Comparison of ENCODE assay signal across 19 cellular contexts in genomic region chr12:124384299-124384894, GRCh38.
DNase-seq lines count a peak whose midpoint lies in the region; ATAC-seq and TF ChIP-seq lines count a peak whose summit lies in the region.
"Had no signal": no experiment of that assay in that cellular context is flagged by ENCODE, and none has a peak within 500 bp of the region (broad histone marks: within the 10 kb centered on the region; RNA-seq: fewer than 3 reads in every experiment).

No MANE protein-coding gene starts in this region.

- H3K4me1 ChIP-seq in HEK293 (ENCODE audit: control insufficient read depth, insufficient read depth, low read length) (peaks cover 2% of the 10 kb centered on the region; the same call in 1 of the 2 replicates), mesenchymal stem cell (ENCODE audit: control insufficient read depth, insufficient read depth, low read depth, low read length) (peaks cover 70% of the 10 kb centered on the region)
- H3K4me1 ChIP-seq: HAP-1 had no signal

- H3K18ac ChIP-seq in mesenchymal stem cell (ENCODE audit: low read depth in 1 of 2, low read length in 2 of 2): peak overlapping the region; percentile 49 to 84

- H4K91ac ChIP-seq in mesenchymal stem cell (ENCODE audit: low read length): peak overlapping the region; percentile 66

- no peak overlapping the region for H3K4me3 ChIP-seq in HEK293 (ENCODE audit: low read depth, low read length)
- no peak overlapping the region for H3K4me3 ChIP-seq in mesenchymal stem cell (ENCODE audit: insufficient read depth in 1 of 2, low read depth in 1 of 2, low read length in 2 of 2)
- H3K4me3 ChIP-seq: HAP-1, skin epidermis, thoracic aorta had no signal

- H3K14ac ChIP-seq in mesenchymal stem cell (ENCODE audit: low read length in 2 of 2): peak overlapping the region in 1 of 2 experiments; percentile 93

- H2BK12ac ChIP-seq in mesenchymal stem cell (ENCODE audit: low read length in 2 of 2): peak overlapping the region in 1 of 2 experiments; percentile 82

- WGBS in mesenchymal stem cell: 72% methylated on average over 18 of the region's 20 CpGs

- peak overlapping the region; percentile 45 for H2BK5ac ChIP-seq in mesenchymal stem cell (ENCODE audit: low read depth, low read length, poor library complexity, severe bottlenecking)

- ATAC-seq in stimulated activated naive B cell treated with anti-CD40 and anti-IgM and Interleukin-4, amounts not matched to agents 10 μg/mL and 1 μg/mL and 100 μg/mL, for 72 hours (replicated peaks): no peak
- ATAC-seq in HG03135 (IDR thresholded peaks at IDR 0.05; ENCODE audit: unreplicated experiment) (no peak), GM18909 (IDR thresholded peaks at IDR 0.05; ENCODE audit: poor library complexity, unreplicated experiment) (no peak)
- ATAC-seq: activated naive CD8-positive, alpha-beta T cell treated with anti-CD3 and anti-CD28 coated beads, Interleukin-2, amount 50 U/mL, for 24 hours; activated T-helper 17 cell treated with anti-CD3 and anti-CD28 coated beads, Interleukin-2, amount 50 U/mL, for 72 hours had no signal

- no peaks in the 10 kb centered on the region for H3K27me3 ChIP-seq in mesenchymal stem cell (ENCODE audit: control insufficient read depth in 1 of 2, insufficient read depth in 1 of 2, low read length in 2 of 2)

- H2AFZ ChIP-seq in mesenchymal stem cell (ENCODE audit: low read depth, low read length): no peak overlapping the region

- H4K8ac ChIP-seq in mesenchymal stem cell (ENCODE audit: low read length): peak overlapping the region; percentile 54

- H3K9ac ChIP-seq in mesenchymal stem cell (ENCODE audit: low read length): no peak overlapping the region

- no peaks in the 10 kb centered on the region for H3K79me1 ChIP-seq in mesenchymal stem cell (replicated peaks; ENCODE audit: low read length, poor library complexity, severe bottlenecking)

- H3K27me3 Mint-ChIP-seq in stimulated activated naive B cell treated with anti-CD40 and anti-IgM and Interleukin-4, amounts not matched to agents 10 μg/mL and 1 μg/mL and 100 μg/mL, for 72 hours: no peaks in the 10 kb centered on the region
- H3K27me3 Mint-ChIP-seq: activated naive CD8-positive, alpha-beta T cell treated with anti-CD3 and anti-CD28 coated beads, Interleukin-2, amount 50 U/mL, for 24 hours; activated T-helper 17 cell treated with anti-CD3 and anti-CD28 coated beads, Interleukin-2, amount 50 U/mL, for 72 hours had no signal

- no peak overlapping the region for H3K4me2 ChIP-seq in mesenchymal stem cell (ENCODE audit: low read length, poor library complexity, severe bottlenecking)

- no peak overlapping the region for H2BK15ac ChIP-seq in mesenchymal stem cell (ENCODE audit: low read depth, poor library complexity, severe bottlenecking)

- peak overlapping the region; percentile 56 for H2BK120ac ChIP-seq in mesenchymal stem cell (ENCODE audit: low read depth, low read length)

- no peak overlapping the region for H3K4me3 Mint-ChIP-seq in stimulated activated naive B cell treated with anti-CD40 and anti-IgM and Interleukin-4, amounts not matched to agents 10 μg/mL and 1 μg/mL and 100 μg/mL, for 72 hours
- H3K4me3 Mint-ChIP-seq: activated naive CD8-positive, alpha-beta T cell treated with anti-CD3 and anti-CD28 coated beads, Interleukin-2, amount 50 U/mL, for 24 hours; activated T-helper 17 cell treated with anti-CD3 and anti-CD28 coated beads, Interleukin-2, amount 50 U/mL, for 72 hours; T-helper 1 cell treated with Interleukin-12 subunit alpha and Interleukin-12 subunit beta and Interleukin-4 antibody, amounts not matched to agents 30 μg/mL and 1 μg/mL, for 36 hours had no signal

- DNase-seq in mesenchymal stem cell (no peak), superior temporal gyrus (ENCODE audit: extremely low spot score) (no peak)
- DNase-seq in stimulated activated naive B cell treated with anti-CD40 and anti-IgM and Interleukin-4, amounts not matched to agents 10 μg/mL and 1 μg/mL and 100 μg/mL, for 72 hours: no peak
- DNase-seq: activated CD4-positive, CD25-positive, alpha-beta regulatory T cell; activated naive CD8-positive, alpha-beta T cell treated with anti-CD3 and anti-CD28 coated beads, Interleukin-2, amount 50 U/mL, for 24 hours; caudate nucleus; effector memory CD4-positive, alpha-beta T cell; GDM1; NCI-H187; stimulated activated CD4-positive, alpha-beta T cell treated with anti-CD3 and anti-CD28 coated beads, Interleukin-4, amount 100 ng/mL, for 4 hours had no signal

- H3K9me3 ChIP-seq in HEK293 (ENCODE audit: control insufficient read depth, insufficient read depth, low read depth, low read length): no peaks in the 10 kb centered on the region
- H3K9me3 ChIP-seq in mesenchymal stem cell (ENCODE audit: control insufficient read depth, low read length): no peaks in the 10 kb centered on the region
- H3K9me3 ChIP-seq: HAP-1, thoracic aorta had no signal

- peaks cover 0 to 55% of the 10 kb centered on the region in 2 experiments; a peak in 1 of 3 replicates for H3K36me3 ChIP-seq in HEK293 (ENCODE audit: control insufficient read depth in 2 of 2, insufficient read depth in 1 of 2, low read length in 2 of 2)
- H3K36me3 ChIP-seq in mesenchymal stem cell (ENCODE audit: control insufficient read depth in 1 of 2, insufficient read depth in 2 of 2, low read depth in 1 of 2, low read length in 2 of 2): peaks cover 39 to 78% of the 10 kb centered on the region in 2 experiments

- H2AK5ac ChIP-seq in mesenchymal stem cell (ENCODE audit: low read length, severe bottlenecking): peak overlapping the region; percentile 97

- CTCF ChIA-PET in HEK293 (lab: Yijun Ruan, JAX): no interaction called here

- peak overlapping the region; percentile 60 to 75 for H3K4ac ChIP-seq in mesenchymal stem cell (ENCODE audit: low read depth in 1 of 2, low read length in 2 of 2)

- peak overlapping the region in 1 of 2 experiments; percentile 27 for H3K23ac ChIP-seq in mesenchymal stem cell (ENCODE audit: low read length in 2 of 2)

- peaks cover 40 to 54% of the 10 kb centered on the region in 2 donors for H3K36me3 Mint-ChIP-seq in stimulated activated naive B cell treated with anti-CD40 and anti-IgM and Interleukin-4, amounts not matched to agents 10 μg/mL and 1 μg/mL and 100 μg/mL, for 72 hours

- POLR2A ChIA-PET in HEK293 (lab: Yijun Ruan, JAX): no interaction called here

- TF ChIP-seq CTCF in HEK293 (tag by site-specific recombination; IDR thresholded peaks at IDR 0.05): no peak
- TF ChIP-seq CTCF in VCaP (conservative IDR thresholded peaks at IDR 0.05): no peak

- no peaks in the 10 kb centered on the region for H3K9me3 Mint-ChIP-seq in stimulated activated naive B cell treated with anti-CD40 and anti-IgM and Interleukin-4, amounts not matched to agents 10 μg/mL and 1 μg/mL and 100 μg/mL, for 72 hours
- H3K9me3 Mint-ChIP-seq: activated naive CD8-positive, alpha-beta T cell treated with anti-CD3 and anti-CD28 coated beads, Interleukin-2, amount 50 U/mL, for 24 hours; activated T-helper 17 cell treated with anti-CD3 and anti-CD28 coated beads, Interleukin-2, amount 50 U/mL, for 72 hours; T-helper 1 cell treated with Interleukin-12 subunit alpha and Interleukin-12 subunit beta and Interleukin-4 antibody, amounts not matched to agents 30 μg/mL and 1 μg/mL, for 36 hours had no signal

- H3K27ac ChIP-seq in HEK293 (ENCODE audit: extremely low read depth, low read depth, low read length): no peak overlapping the region
- peak overlapping the region; percentile 95; the same call in 1 of the 2 replicates for H3K27ac ChIP-seq in VCaP
- H3K27ac ChIP-seq in mesenchymal stem cell (ENCODE audit: low read length, poor library complexity, severe bottlenecking): peak overlapping the region; percentile 94
- H3K27ac ChIP-seq: thoracic aorta had no signal

- H3K4me1 Mint-ChIP-seq in stimulated activated naive B cell treated with anti-CD40 and anti-IgM and Interleukin-4, amounts not matched to agents 10 μg/mL and 1 μg/mL and 100 μg/mL, for 72 hours: peaks cover 27 to 43% of the 10 kb centered on the region in 2 donors

- H3K27ac Mint-ChIP-seq in stimulated activated naive B cell treated with anti-CD40 and anti-IgM and Interleukin-4, amounts not matched to agents 10 μg/mL and 1 μg/mL and 100 μg/mL, for 72 hours: peak overlapping the region; percentile 47
- H3K27ac Mint-ChIP-seq: activated naive CD8-positive, alpha-beta T cell treated with anti-CD3 and anti-CD28 coated beads, Interleukin-2, amount 50 U/mL, for 24 hours; activated T-helper 17 cell treated with anti-CD3 and anti-CD28 coated beads, Interleukin-2, amount 50 U/mL, for 72 hours; T-helper 1 cell treated with Interleukin-12 subunit alpha and Interleukin-12 subunit beta and Interleukin-4 antibody, amounts not matched to agents 30 μg/mL and 1 μg/mL, for 36 hours had no signal

TF ChIP-seq in HEK293, 187 proteins besides CTCF, POLR2A, EP300 and RAD21:
- TF ChIP-seq ZNF426 (tag by site-specific recombination; IDR thresholded peaks at IDR 0.05) (no peak), ZNF768 (tag by site-specific recombination; IDR thresholded peaks at IDR 0.05) (peak; percentile 75; the same call in 1 of the 2 replicates)
